ENCODE assay signal across 10 cellular contexts in genomic region chr13:66312312-66313087, GRCh38.
A peak's percentile ranks its signal among the peaks of the same experiment; 100 is the strongest.
DNase-seq lines count a peak whose midpoint lies in the region; ATAC-seq and TF ChIP-seq lines count a peak whose summit lies in the region.
"Had no signal": no experiment of that assay in that cellular context is flagged by ENCODE, and none has a peak within 500 bp of the region (broad histone marks: within the 10 kb centered on the region; RNA-seq: fewer than 3 reads in every experiment).

No MANE protein-coding gene starts in this region.

- DNase-seq in NCI-H510A treated with DMSO at 0.1 percent for 48 hours (lab: John Stamatoyannopoulos, UW) (peak; percentile 38), NCI-H510A (lab: John Stamatoyannopoulos, UW) (no peak), NCI-H774 (lab: John Stamatoyannopoulos, UW) (peak; percentile 2), fibroblast of the conjunctiva (ENCODE audit: low read depth) (peak; percentile 59), stromal cell of bone marrow (ENCODE audit: low read depth) (peak; percentile 63), GM13977 (ENCODE audit: low spot score) (no peak), iPS-NIHi7 (ENCODE audit: extremely low spot score) (no peak)
- DNase-seq: activated CD4-positive, alpha-beta memory T cell treated with anti-CD3 and anti-CD28 coated beads, Interleukin-2, amount 10 ng/mL, durations not matched to agents 7 days and 5 days; aorta had no signal

- TF ChIP-seq CTCF in GM13977 (IDR thresholded peaks at IDR 0.05; ENCODE audit: extremely low read depth, insufficient read depth, missing control alignments) = no peak

- in situ Hi-C loops in GM13977 (cut with MboI; ENCODE audit: low pct_unique_long_range_greater_than_20kb, low sequenced_read_pairs, unreplicated experiment) = no loop called here

- ATAC-seq in GM18511 (IDR thresholded peaks at IDR 0.05; ENCODE audit: unreplicated experiment) = no peak

Comparison
In these comparisons a context has a peak if more than half of its experiments do, and no peak if none do; other contexts are left out.
1. DNase-seq: peak in NCI-H510A treated with DMSO at 0.1 percent for 48 hours (single experiment), NCI-H774 (single experiment), fibroblast of the conjunctiva (single experiment) and stromal cell of bone marrow (single experiment); none in NCI-H510A (single experiment), GM13977 (single experiment) and iPS-NIHi7 (single experiment).